ENCODE assay signal across 17 cellular contexts in genomic region chr22:41600976-41601375, GRCh38. TPM values are rescaled to one million over a fixed set of nuclear protein-coding genes. Genes with fewer than 3 reads are reported as not detected.
"Had no signal": no experiment of that assay in that cellular context is flagged by ENCODE, and none has a peak within 500 bp of the region (broad histone marks: within the 10 kb centered on the region; RNA-seq: fewer than 3 reads in every experiment).

No MANE protein-coding gene starts in this region.

- H3K9me3 Mint-ChIP-seq: naive thymus-derived CD8-positive, alpha-beta T cell had no signal

- H3K4me1 ChIP-seq: colonic mucosa, tibial artery, uterus had no signal

- H3K27me3 ChIP-seq: colonic mucosa, heart left ventricle, tibial artery, upper lobe of left lung, uterus had no signal

- H3K9me3 ChIP-seq: colonic mucosa, heart left ventricle, mucosa of descending colon, tibial artery, upper lobe of left lung, uterus had no signal

- H3K4me3 ChIP-seq: colonic mucosa, heart left ventricle, mucosa of descending colon, tibial artery, upper lobe of left lung, uterus had no signal

- H3K27ac ChIP-seq: colonic mucosa, heart left ventricle, tibial artery, upper lobe of left lung, uterus had no signal

- H3K36me3 ChIP-seq: colonic mucosa, uterus had no signal

- H3K27ac Mint-ChIP-seq: naive thymus-derived CD8-positive, alpha-beta T cell had no signal

- H3K4me3 Mint-ChIP-seq: naive thymus-derived CD8-positive, alpha-beta T cell had no signal

- DNase-seq: colonic mucosa; dermis blood vessel endothelial cell; foreskin melanocyte; heart left ventricle; hippocampal formation; kidney glomerular epithelial cell; mammary epithelial cell; mucosa of descending colon; naive thymus-derived CD8-positive, alpha-beta T cell; stimulated activated CD4-positive, alpha-beta T cell treated with anti-CD3 and anti-CD28 coated beads, Interleukin-2, amount 100 ng/mL, for 24 hours; stimulated activated naive CD8-positive, alpha-beta T cell treated with anti-CD3 and anti-CD28 coated beads, Interleukin-15, Interleukin-2, amounts not matched to agents 100 U/mL and 50 U/mL, for 24 hours; tibial artery; upper lobe of left lung; uterus had no signal

- ATAC-seq: heart left ventricle; left lobe of liver; mucosa of descending colon; naive thymus-derived CD8-positive, alpha-beta T cell; sciatic nerve; stimulated activated naive CD8-positive, alpha-beta T cell treated with anti-CD3 and anti-CD28 coated beads, Interleukin-15, Interleukin-2, amounts not matched to agents 100 U/mL and 50 U/mL, for 24 hours had no signal

RNA-seq across cellular contexts. Expression of gene CSDC2, which starts 40.2 kb away (rescaled TPM):
- total RNA-seq: dermis blood vessel endothelial cell; naive thymus-derived CD8-positive, alpha-beta T cell; pulmonary artery endothelial cell had no signal
- polyA plus RNA-seq: mammary epithelial cell; naive thymus-derived CD8-positive, alpha-beta T cell had no signal
